ENCODE assay signal across 8 cellular contexts in genomic region chr3:190617185-190617584, GRCh38.
DNase-seq lines count a peak whose midpoint lies in the region; ATAC-seq and TF ChIP-seq lines count a peak whose summit lies in the region.

No MANE protein-coding gene starts in this region.

- peaks cover 5% of the 10 kb centered on the region for H3K9me3 Mint-ChIP-seq in type B pancreatic cell
- no peaks in the 10 kb centered on the region for H3K9me3 Mint-ChIP-seq in glutamatergic neuron (ENCODE audit: unreplicated experiment)

- H3K4me3 ChIP-seq in OCI-LY3 (ENCODE audit: low read length): peak overlapping the region; percentile 61; the same call in 1 of the 2 replicates
- no peak overlapping the region for H3K4me3 ChIP-seq in WERI-Rb-1 (ENCODE audit: low read depth, low read length)

- TF ChIP-seq CTCF in OCI-LY3 (IDR thresholded peaks at IDR 0.05; ENCODE audit: low read depth, low read length) (no peak), type B pancreatic cell (conservative IDR thresholded peaks at IDR 0.05) (no peak), glutamatergic neuron (IDR thresholded peaks at IDR 0.05; ENCODE audit: partially characterized antibody, unreplicated experiment) (no peak), WERI-Rb-1 (IDR thresholded peaks at IDR 0.05; ENCODE audit: low read depth, low read length) (no peak)

- H3K27ac Mint-ChIP-seq in type B pancreatic cell (peak overlapping the region; percentile 56), glutamatergic neuron (ENCODE audit: unreplicated experiment) (no peak overlapping the region)

- peak; percentile 7 for DNase-seq in globus pallidus (ENCODE audit: low spot score)
- DNase-seq in type B pancreatic cell (ENCODE audit: extremely low spot score, unreplicated experiment): no peak
- DNase-seq in glutamatergic neuron: no peak
- no peak for DNase-seq in WERI-Rb-1
- DNase-seq in NCI-H446 treated with DMSO at 0.1 percent for 48 hours (lab: John Stamatoyannopoulos, UW): no peak

- H3K4me2 ChIP-seq in OCI-LY3 (ENCODE audit: low read length): peak overlapping the region; percentile 84

- H3K36me3 ChIP-seq in OCI-LY3 (replicated peaks; ENCODE audit: low read depth, low read length) (no peaks in the 10 kb centered on the region), WERI-Rb-1 (no peaks in the 10 kb centered on the region)

- H3K27ac ChIP-seq in OCI-LY3 (ENCODE audit: low read length) (0 out of 2 replicates have a peak overlapping the region, but pooled peaks have one; percentile 8), WERI-Rb-1 (no peak overlapping the region)

- 0 out of 2 replicates have a peak overlapping the region, but pooled peaks have one; percentile 19 for H3K9ac ChIP-seq in OCI-LY3 (ENCODE audit: low read length)

- H3K4me1 ChIP-seq in OCI-LY3 (ENCODE audit: low read length): peaks cover 26% of the 10 kb centered on the region

- H3K4me1 Mint-ChIP-seq in type B pancreatic cell (ENCODE audit: unreplicated experiment): peaks cover 9% of the 10 kb centered on the region
- H3K4me1 Mint-ChIP-seq in glutamatergic neuron (ENCODE audit: low read depth, unreplicated experiment): no peaks in the 10 kb centered on the region

- no peaks in the 10 kb centered on the region for H3K79me2 ChIP-seq in OCI-LY3 (ENCODE audit: low read length)

- H3K9me3 ChIP-seq in OCI-LY3 (ENCODE audit: insufficient read depth, low read length) (no peaks in the 10 kb centered on the region), WERI-Rb-1 (ENCODE audit: severe bottlenecking) (no peaks in the 10 kb centered on the region)

- no peaks in the 10 kb centered on the region for H4K20me1 ChIP-seq in OCI-LY3 (ENCODE audit: insufficient read depth, low read length)

- no peak overlapping the region for H2AFZ ChIP-seq in OCI-LY3 (ENCODE audit: low read depth, low read length)

- H3K36me3 Mint-ChIP-seq in type B pancreatic cell: no peaks in the 10 kb centered on the region
- H3K36me3 Mint-ChIP-seq in glutamatergic neuron (ENCODE audit: unreplicated experiment): no peaks in the 10 kb centered on the region

- H3K27me3 ChIP-seq in OCI-LY3 (ENCODE audit: low read depth, low read length): no peaks in the 10 kb centered on the region
- H3K27me3 ChIP-seq in WERI-Rb-1 (ENCODE audit: insufficient read depth, low read depth, severe bottlenecking): no peaks in the 10 kb centered on the region

- ATAC-seq in GM18517 (IDR thresholded peaks at IDR 0.05; ENCODE audit: unreplicated experiment) (peak; percentile 82), HG02623 (IDR thresholded peaks at IDR 0.05; ENCODE audit: unreplicated experiment) (peak; percentile 82)

- H3K27me3 Mint-ChIP-seq in type B pancreatic cell (no peaks in the 10 kb centered on the region), glutamatergic neuron (ENCODE audit: unreplicated experiment) (no peaks in the 10 kb centered on the region)

- no peak overlapping the region for H3K4me3 Mint-ChIP-seq in type B pancreatic cell
- no peak overlapping the region for H3K4me3 Mint-ChIP-seq in glutamatergic neuron (ENCODE audit: unreplicated experiment)
